8 cellular contexts compared by ENCODE assay signal in the genomic region with DNA sequence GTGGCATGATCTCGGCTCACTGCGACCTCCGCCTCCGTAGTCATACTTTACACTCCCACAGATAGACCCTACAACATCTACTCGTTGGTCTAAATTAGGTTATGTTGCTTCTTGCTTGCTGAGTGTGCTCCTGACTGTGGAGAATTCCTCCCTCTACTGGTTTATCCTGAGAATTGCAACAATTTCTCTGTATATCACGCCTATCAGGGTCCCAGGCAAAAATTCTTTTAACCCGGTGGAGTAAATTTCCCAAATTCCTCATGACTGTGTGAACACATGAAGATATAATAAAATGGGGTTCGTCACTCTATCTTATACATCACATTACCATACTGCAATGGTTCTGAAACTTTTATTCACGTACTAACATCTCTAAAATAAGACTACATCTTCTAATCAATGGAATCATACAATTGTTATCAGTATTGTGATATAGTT.
A peak's percentile ranks its signal among the peaks of the same experiment; 100 is the strongest.
DNase-seq lines count a peak whose midpoint lies in the region; ATAC-seq and TF ChIP-seq lines count a peak whose summit lies in the region.

No MANE protein-coding gene starts in this region.

- ATAC-seq in GM19438 (IDR thresholded peaks at IDR 0.05; ENCODE audit: low read depth, unreplicated experiment) (peak; percentile 94), lower lobe of right lung (peak; percentile 67 to 72), GM19397 (IDR thresholded peaks at IDR 0.05; ENCODE audit: unreplicated experiment) (no peak)

- H3K4me3 Mint-ChIP-seq in chondrocyte (ENCODE audit: unreplicated experiment), result no peak overlapping the region

- H3K4me3 ChIP-seq in HL-60 (replicated peaks; ENCODE audit: insufficient read depth, low read length) (no peak overlapping the region), OCI-LY3 (ENCODE audit: low read length) (peak overlapping the region; percentile 70), lower lobe of right lung (no peak overlapping the region)

- peaks cover 4% of the 10 kb centered on the region for H3K36me3 Mint-ChIP-seq in chondrocyte (ENCODE audit: low read depth)

- H3K27me3 ChIP-seq in HL-60 (ENCODE audit: insufficient read depth, poor library complexity, severe bottlenecking) (peaks cover 2% of the 10 kb centered on the region), OCI-LY3 (ENCODE audit: low read depth, low read length) (no peaks in the 10 kb centered on the region), lower lobe of right lung (ENCODE audit: low read depth) (no peaks in the 10 kb centered on the region)

- peak overlapping the region; percentile 78 for H3K4me2 ChIP-seq in OCI-LY3 (ENCODE audit: low read length)

- H3K9me3 Mint-ChIP-seq in chondrocyte (ENCODE audit: low read depth), result no peaks in the 10 kb centered on the region

- H3K9ac ChIP-seq in OCI-LY3 (ENCODE audit: low read length), result no peak overlapping the region

- peaks cover 8% of the 10 kb centered on the region for H3K4me1 ChIP-seq in OCI-LY3 (ENCODE audit: low read length)
- H3K4me1 ChIP-seq in lower lobe of right lung, result no peaks in the 10 kb centered on the region

- H3K36me3 ChIP-seq in OCI-LY3 (replicated peaks; ENCODE audit: low read depth, low read length) (no peaks in the 10 kb centered on the region), lower lobe of right lung (no peaks in the 10 kb centered on the region)

- intact Hi-C loops in lower lobe of right lung (cut with DNase I), result loop anchor here (10.0 kb wide), 1 partner anchor 489 kb away; no protein-coding TSS in a partner anchor

- H3K27ac ChIP-seq in HL-60 (replicated peaks) (no peak overlapping the region), OCI-LY3 (ENCODE audit: low read length) (no peak overlapping the region), lower lobe of right lung (no peak overlapping the region)

- TF ChIP-seq CTCF in HL-60 (IDR thresholded peaks at IDR 0.05; ENCODE audit: insufficient read depth, low read length) (peak; percentile 61), OCI-LY3 (IDR thresholded peaks at IDR 0.05; ENCODE audit: low read depth, low read length) (peak; percentile 83), chondrocyte (IDR thresholded peaks at IDR 0.05) (peak; percentile 94), lower lobe of right lung (IDR thresholded peaks at IDR 0.05) (peak; percentile 72)

- H3K9me3 ChIP-seq in OCI-LY3 (ENCODE audit: insufficient read depth, low read length) (no peaks in the 10 kb centered on the region), lower lobe of right lung (no peaks in the 10 kb centered on the region)

- no peaks in the 10 kb centered on the region for H3K79me2 ChIP-seq in OCI-LY3 (ENCODE audit: low read length)

- DNase-seq in DMS153 (lab: John Stamatoyannopoulos, UW), result peak; percentile 30
- peak in 1 of 2 experiments; percentile 17 for DNase-seq in HL-60 (ENCODE audit: low read depth in 1 of 2, low spot score in 1 of 2)
- DNase-seq in chondrocyte (ENCODE audit: low spot score), result no peak
- DNase-seq in lower lobe of right lung, result no peak
- DNase-seq in occipital lobe (lab: John Stamatoyannopoulos, UW), result no peak

- peaks cover 60% of the 10 kb centered on the region for H3K27me3 Mint-ChIP-seq in chondrocyte (ENCODE audit: low read depth)

- H3K27ac Mint-ChIP-seq in chondrocyte (ENCODE audit: unreplicated experiment), result no peak overlapping the region

- no peaks in the 10 kb centered on the region for H4K20me1 ChIP-seq in OCI-LY3 (ENCODE audit: insufficient read depth, low read length)

- peak overlapping the region; percentile 10; the same call in 1 of the 2 replicates for H2AFZ ChIP-seq in OCI-LY3 (ENCODE audit: low read depth, low read length)

- H3K4me1 Mint-ChIP-seq in chondrocyte (ENCODE audit: low read depth), result no peaks in the 10 kb centered on the region
